In the genomic region with DNA sequence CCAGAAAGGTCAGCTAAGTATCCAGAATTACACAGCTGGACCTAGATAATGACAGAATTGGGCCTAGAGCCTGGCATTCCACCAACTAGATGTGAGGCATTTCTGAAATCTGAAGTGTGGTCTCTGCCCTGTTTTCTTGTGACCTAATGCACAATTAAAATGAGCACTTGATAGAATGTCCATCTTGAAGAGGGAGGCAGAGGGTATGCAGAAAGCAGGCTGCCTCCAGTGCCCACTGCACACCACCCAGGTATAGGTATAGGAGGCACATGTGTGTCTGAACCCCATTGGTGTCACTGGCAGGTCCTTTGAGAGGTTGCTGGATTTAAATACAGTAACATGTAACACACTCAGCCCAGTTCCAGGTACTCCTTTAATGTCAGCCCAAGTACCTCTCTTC, we compare ENCODE assay signal across 14 cellular contexts. TPM values are rescaled to one million over a fixed set of nuclear protein-coding genes. Genes with fewer than 3 reads are reported as not detected.
DNase-seq lines count a peak whose midpoint lies in the region; ATAC-seq and TF ChIP-seq lines count a peak whose summit lies in the region.
"Had no signal": no experiment of that assay in that cellular context is flagged by ENCODE, and none has a peak within 500 bp of the region (broad histone marks: within the 10 kb centered on the region; RNA-seq: fewer than 3 reads in every experiment).

No MANE protein-coding gene starts in this region.

- no peak for TF ChIP-seq CTCF in brain (conservative IDR thresholded peaks at IDR 0.05)
- TF ChIP-seq CTCF in neural crest cell (conservative IDR thresholded peaks at IDR 0.05), result no peak
- no peak for TF ChIP-seq CTCF in lower lobe of right lung (IDR thresholded peaks at IDR 0.05)

- intact Hi-C loops in lower lobe of right lung (cut with DNase I), result loop anchor here (10.0 kb wide), 1 partner anchor 470 kb away; the partner anchor contains the start of gene KLHL9

- no peak for ATAC-seq in HG02938 (IDR thresholded peaks at IDR 0.05; ENCODE audit: unreplicated experiment)
- no peak for ATAC-seq in lower lobe of right lung
- ATAC-seq: SK-N-SH treated with all-trans-retinoic acid at 6 μM for 48 hours had no signal

- no peaks in the 10 kb centered on the region for H3K9me3 Mint-ChIP-seq in T-helper 2 cell treated with Interferon-gamma antibody and Interleukin-4, amounts not matched to agents 5 μg/mL and 100 μg/mL, for 36 hours
- peaks cover 0 to 3% (median 0%) of the 10 kb centered on the region in 5 experiments for H3K9me3 Mint-ChIP-seq in brain
- H3K9me3 Mint-ChIP-seq in neural crest cell, result no peaks in the 10 kb centered on the region

- no peak overlapping the region for H3K27ac Mint-ChIP-seq in T-helper 2 cell treated with Interferon-gamma antibody and Interleukin-4, amounts not matched to agents 5 μg/mL and 100 μg/mL, for 36 hours
- H3K27ac Mint-ChIP-seq in brain (peak overlapping the region in 2 of 5 experiments; percentile 58 to 100), neural crest cell (ENCODE audit: unreplicated experiment) (peak overlapping the region; percentile 17)

- peak overlapping the region; percentile 19 for H3K4me3 Mint-ChIP-seq in T-helper 2 cell treated with Interferon-gamma antibody and Interleukin-4, amounts not matched to agents 5 μg/mL and 100 μg/mL, for 36 hours
- H3K4me3 Mint-ChIP-seq in brain, result peak overlapping the region in 3 of 5 experiments; percentile 15 to 100 (median 20)
- peak overlapping the region; percentile 100 for H3K4me3 Mint-ChIP-seq in neural crest cell

- peaks cover 24% of the 10 kb centered on the region for H3K36me3 Mint-ChIP-seq in T-helper 2 cell treated with Interferon-gamma antibody and Interleukin-4, amounts not matched to agents 5 μg/mL and 100 μg/mL, for 36 hours (ENCODE audit: low read depth)
- H3K36me3 Mint-ChIP-seq in brain, result peaks cover 29% of the 10 kb centered on the region
- peaks cover 15% of the 10 kb centered on the region for H3K36me3 Mint-ChIP-seq in neural crest cell (ENCODE audit: low read depth)

- no peaks in the 10 kb centered on the region for H3K9me3 ChIP-seq in MG63
- no peaks in the 10 kb centered on the region for H3K9me3 ChIP-seq in SJCRH30 (replicated peaks)
- no peaks in the 10 kb centered on the region for H3K9me3 ChIP-seq in lower lobe of right lung
- H3K9me3 ChIP-seq: upper lobe of left lung had no signal

- H3K27me3 Mint-ChIP-seq in T-helper 2 cell treated with Interferon-gamma antibody and Interleukin-4, amounts not matched to agents 5 μg/mL and 100 μg/mL, for 36 hours (ENCODE audit: low read depth), result peaks cover 13% of the 10 kb centered on the region
- H3K27me3 Mint-ChIP-seq in brain (peaks cover 14% of the 10 kb centered on the region), neural crest cell (ENCODE audit: low read depth) (peaks cover 13% of the 10 kb centered on the region)

- DNase-seq in T-helper 2 cell treated with Interferon-gamma antibody and Interleukin-4, amounts not matched to agents 5 μg/mL and 100 μg/mL, for 36 hours (ENCODE audit: low spot score), result no peak
- no peak for DNase-seq in T-helper 2 cell
- no peak for DNase-seq in MG63
- DNase-seq in neural crest cell (ENCODE audit: low read depth, low spot score), result no peak
- no peak for DNase-seq in SJCRH30
- DNase-seq in lower lobe of right lung, result no peak
- DNase-seq: 8988T; activated CD4-positive, CD25-positive, alpha-beta regulatory T cell treated with anti-CD3 and anti-CD28 coated beads, Interleukin-2, amount 50 U/mL, for 72 hours; activated gamma-delta T cell; islet precursor cell; upper lobe of left lung had no signal

- H3K36me3 ChIP-seq in MG63, result peaks cover 70% of the 10 kb centered on the region
- peaks cover 33% of the 10 kb centered on the region for H3K36me3 ChIP-seq in SJCRH30
- H3K36me3 ChIP-seq in lower lobe of right lung, result peaks cover 10% of the 10 kb centered on the region

- peaks cover 33% of the 10 kb centered on the region for H3K4me1 Mint-ChIP-seq in T-helper 2 cell treated with Interferon-gamma antibody and Interleukin-4, amounts not matched to agents 5 μg/mL and 100 μg/mL, for 36 hours (ENCODE audit: low read depth)
- H3K4me1 Mint-ChIP-seq in brain (peaks cover 47% of the 10 kb centered on the region), neural crest cell (peaks cover 50% of the 10 kb centered on the region)

- H3K27me3 ChIP-seq in MG63 (no peaks in the 10 kb centered on the region), SJCRH30 (no peaks in the 10 kb centered on the region), lower lobe of right lung (ENCODE audit: low read depth) (no peaks in the 10 kb centered on the region)
- H3K27me3 ChIP-seq: upper lobe of left lung had no signal

- H3K27ac ChIP-seq in SJCRH30 (no peak overlapping the region), lower lobe of right lung (no peak overlapping the region)
- H3K27ac ChIP-seq: upper lobe of left lung had no signal

- H3K4me1 ChIP-seq in SJCRH30 (no peaks in the 10 kb centered on the region), lower lobe of right lung (peaks cover 26% of the 10 kb centered on the region)

- H3K4me3 ChIP-seq in MG63 (peak overlapping the region; percentile 78), SJCRH30 (no peak overlapping the region), lower lobe of right lung (no peak overlapping the region)

RNA-seq across cellular contexts. Expression of gene MTAP, which starts 2.4 kb away (rescaled TPM):
- 37.1 and 133 TPM in 2 replicates for total RNA-seq in MG63 (2014; rRNA removed; shearing (Covaris generic); ENCODE audit: low replicate concordance)
- polyA plus RNA-seq in brain (ENCODE audit: insufficient read depth, low read depth, low replicate concordance), result 16.8 TPM
- total RNA-seq in neural crest cell (90.1 and 106 TPM in 2 replicates), lower lobe of right lung (35.2 TPM)
- total RNA-seq in SJCRH30 (2014; rRNA removed; shearing (Covaris generic)), result 50.5 and 53.1 TPM in 2 replicates

Comparison
In these comparisons a context has a peak if more than half of its experiments do, and no peak if none do; other contexts are left out.
1. H3K4me3 Mint-ChIP-seq: peak in every context shown above with its lines; median percentile 100 in neural crest cell; 20 in brain; 19 in T-helper 2 cell treated with Interferon-gamma antibody and Interleukin-4, amounts not matched to agents 5 μg/mL and 100 μg/mL, for 36 hours.